In the genomic region with DNA sequence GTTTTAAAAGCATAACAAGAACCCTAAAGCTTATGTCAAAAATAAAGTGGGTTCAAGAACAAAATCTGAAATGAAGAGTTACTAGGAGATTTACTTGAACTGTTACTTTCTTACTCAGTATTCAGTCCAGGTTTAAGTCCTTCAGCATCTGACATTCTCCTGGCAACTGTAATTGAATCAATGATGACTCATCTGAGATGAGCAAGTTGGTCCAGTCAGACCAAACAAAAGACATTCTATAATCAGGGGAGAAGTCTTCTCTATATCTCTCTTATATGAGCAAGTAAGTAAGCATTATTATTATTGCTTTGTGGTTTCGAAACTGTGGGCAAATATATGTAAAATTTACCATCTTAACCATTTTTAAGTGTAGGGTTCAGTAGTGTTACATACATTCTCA, we compare ENCODE assay signal across 1 cellular context.
TF ChIP-seq lines count a peak whose summit lies in the region.

No MANE protein-coding gene starts in this region.

TF ChIP-seq in HepG2, 621 proteins besides CTCF, POLR2A, EP300 and RAD21 (continued from another document):
- TF ChIP-seq, protein P1, sequence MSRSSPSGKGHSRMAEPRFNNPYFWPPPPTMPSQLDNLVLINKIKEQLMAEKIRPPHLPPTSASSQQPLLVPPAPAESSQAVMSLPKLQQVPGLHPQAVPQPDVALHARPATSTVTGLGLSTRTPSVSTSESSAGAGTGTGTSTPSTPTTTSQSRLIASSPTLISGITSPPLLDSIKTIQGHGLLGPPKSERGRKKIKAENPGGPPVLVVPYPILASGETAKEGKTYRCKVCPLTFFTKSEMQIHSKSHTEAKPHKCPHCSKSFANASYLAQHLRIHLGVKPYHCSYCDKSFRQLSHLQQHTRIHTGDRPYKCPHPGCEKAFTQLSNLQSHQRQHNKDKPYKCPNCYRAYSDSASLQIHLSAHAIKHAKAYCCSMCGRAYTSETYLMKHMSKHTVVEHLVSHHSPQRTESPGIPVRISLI (CRISPR knock-in tag; IDR thresholded peaks at IDR 0.05; ENCODE audit: borderline replicate concordance): no peak
- TF ChIP-seq ZFYVE20 (CRISPR knock-in tag; IDR thresholded peaks at IDR 0.05; ENCODE audit: borderline replicate concordance, low read depth): no peak
TF ChIP-seq in HepG2: peak in this region for 0.
